ENCODE assay signal across 8 cellular contexts in the genomic region with DNA sequence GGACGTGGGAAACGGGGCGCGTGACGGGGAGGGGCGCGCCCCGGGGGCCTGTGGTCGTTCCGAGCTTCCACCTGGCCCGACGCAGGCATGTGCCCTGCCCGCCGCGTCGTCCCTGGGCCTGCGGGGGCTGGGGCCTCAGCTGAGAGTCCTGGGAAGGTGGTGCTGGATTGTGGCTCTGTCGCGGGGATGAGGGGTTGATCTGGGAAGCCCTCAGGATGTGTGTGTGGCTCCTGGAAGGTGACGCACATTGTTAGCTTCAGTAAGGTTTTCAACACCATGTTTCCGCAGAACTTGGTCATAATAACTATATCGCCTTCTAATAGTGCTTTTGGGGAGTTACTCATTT.
A peak's percentile ranks its signal among the peaks of the same experiment; 100 is the strongest.
DNase-seq lines count a peak whose midpoint lies in the region; ATAC-seq, FAIRE-seq and TF ChIP-seq lines count a peak whose summit lies in the region.

No MANE protein-coding gene starts in this region.

- H3K4me1 ChIP-seq in K562 (replicated peaks in 1 of 2; ENCODE audit: control insufficient read depth in 2 of 2, insufficient read depth in 2 of 2, low read length in 2 of 2) (peaks cover 8 to 11% of the 10 kb centered on the region in 2 experiments; a peak in 3 of 5 replicates), thyroid gland (peaks cover 11 to 26% of the 10 kb centered on the region in 2 donors)

- FAIRE-seq in K562 (lab: Jason Lieb, UNC), result no peak

- intact Hi-C loops in K562 (cut with micrococcal nuclease), result no loop called here
- intact Hi-C loops in thyroid gland (cut with DNase I), result no loop called here

- POLR2A ChIA-PET in K562 (lab: Yijun Ruan, JAX), result interaction anchor here (1.1 to 1.7 kb wide), 2 partner anchors 11 to 16 kb away, joined by 3 to 4 read pairs; no protein-coding TSS in a partner anchor

- H3K27me3 ChIP-seq in K562 (ENCODE audit: control insufficient read depth in 2 of 2, insufficient read depth in 2 of 2, low read length in 2 of 2) (no peaks in the 10 kb centered on the region), thyroid gland (no peaks in the 10 kb centered on the region)

- TF ChIP-seq RAD21 in K562 (CRISPR knock-in tag; conservative IDR thresholded peaks at IDR 0.05 in 1 of 2, IDR thresholded peaks at IDR 0.05 in 1 of 2), result no peak

- peak overlapping the region; percentile 88 for H2AFZ ChIP-seq in K562 (ENCODE audit: low read depth, low read length)

- no peaks in the 10 kb centered on the region for H3K9me1 ChIP-seq in K562 (ENCODE audit: control insufficient read depth, insufficient read depth, low read length)

- DNase-seq in AG09309 (ENCODE audit: low read depth) (no peak), HT1080 (ENCODE audit: low read depth) (peak; percentile 60), K562 (ENCODE audit: extremely low read depth in 1 of 4, low spot score in 3 of 4) (peak in 2 of 4 experiments; percentile 26 to 39), kidney glomerular epithelial cell (lab: John Stamatoyannopoulos, UW) (peak; percentile 3), thyroid gland (peak; percentile 9 to 27)

- BruUV-seq in K562 (replicated peaks; lab: Mats Ljungman, UMichigan), result no TSS peak

- H3K27ac ChIP-seq in K562 (ENCODE audit: extremely low read depth, low read depth, low read length) (peak overlapping the region; percentile 81), thyroid gland (peak overlapping the region in 2 of 3 donors; percentile 61 to 81)

- H4K20me1 ChIP-seq in K562 (replicated peaks; ENCODE audit: control insufficient read depth, insufficient read depth, low read length), result no peaks in the 10 kb centered on the region

- H3K4me3 ChIP-seq in AG09309 (ENCODE audit: control insufficient read depth, low read depth, low read length) (peak overlapping the region; percentile 58), K562 (peak overlapping the region; percentile 82), thyroid gland (replicated peaks in 1 of 3) (peak overlapping the region; percentile 31 to 56 (median 49))

- H3K9ac ChIP-seq in K562 (ENCODE audit: insufficient read depth in 1 of 2, low read depth in 2 of 2, low read length in 2 of 2), result peak overlapping the region; percentile 81 to 95

- in situ Hi-C loops in K562 (cut with MboI), result no loop called here

- H3K36me3 ChIP-seq in K562 (ENCODE audit: control insufficient read depth, insufficient read depth, low read length) (peaks cover 27% of the 10 kb centered on the region; the same call in 2 of the 3 replicates), thyroid gland (peaks cover 0 to 4% of the 10 kb centered on the region in 2 donors)

- TF ChIP-seq CTCF in AG09309 (IDR thresholded peaks at IDR 0.05; ENCODE audit: control insufficient read depth, insufficient read depth, low read depth, low read length, missing control alignments) (no peak), K562 (IDR thresholded peaks at IDR 0.05 in 2 of 3, conservative IDR thresholded peaks at IDR 0.05 in 1 of 3; ENCODE audit: insufficient read depth in 2 of 3, low read depth in 1 of 3, low read length in 3 of 3) (no peak), thyroid gland (IDR thresholded peaks at IDR 0.05) (no peak)

- H3K79me2 ChIP-seq in K562 (ENCODE audit: control insufficient read depth, insufficient read depth, low read length), result peaks cover 22% of the 10 kb centered on the region

- TF ChIP-seq POLR2A in K562 (conservative IDR thresholded peaks at IDR 0.05) (no peak), thyroid gland (IDR thresholded peaks at IDR 0.05) (no peak)

- under 1% methylated on average over 12 of the region's 22 CpGs for WGBS in K562 (ENCODE audit: insufficient coverage, low coverage, missing lambda C conversion rate)
- 53 to 67% methylated on average over 10 to 22 of the region's 22 CpGs for WGBS in thyroid gland, 2 donors

- CTCF ChIA-PET in K562 (lab: Yijun Ruan, JAX; ENCODE audit: low intra/inter-chr PET ratio), result no interaction called here

- H3K9me3 ChIP-seq in K562 (replicated peaks; ENCODE audit: control insufficient read depth, insufficient read depth, low read depth, low read length), result no peaks in the 10 kb centered on the region; the same call in 1 of the 2 replicates
- no peaks in the 10 kb centered on the region for H3K9me3 ChIP-seq in thyroid gland

- TF ChIP-seq EP300 in K562 (IDR thresholded peaks at IDR 0.05; ENCODE audit: low read length), result no peak

- ATAC-seq in GM19023 (IDR thresholded peaks at IDR 0.05; ENCODE audit: unreplicated experiment), result peak; percentile 12
- ATAC-seq in K562, result peak; percentile 50
- ATAC-seq in HG03135 (IDR thresholded peaks at IDR 0.05; ENCODE audit: unreplicated experiment), result no peak
- no peak for ATAC-seq in GM19463 (IDR thresholded peaks at IDR 0.05; ENCODE audit: unreplicated experiment)

- H3K4me2 ChIP-seq in K562 (ENCODE audit: insufficient read depth, low read length), result peak overlapping the region; percentile 84

TF ChIP-seq in K562, 482 proteins besides CTCF, POLR2A, EP300 and RAD21:
- no peak for TF ChIP-seq ZNF263 (CRISPR knock-in tag; IDR thresholded peaks at IDR 0.05; ENCODE audit: borderline replicate concordance)
- 0 out of 2 replicates have a peak, but pooled peaks have one; percentile 51 for TF ChIP-seq TGIF2 (CRISPR knock-in tag; IDR thresholded peaks at IDR 0.05)
- TF ChIP-seq, protein P1, sequence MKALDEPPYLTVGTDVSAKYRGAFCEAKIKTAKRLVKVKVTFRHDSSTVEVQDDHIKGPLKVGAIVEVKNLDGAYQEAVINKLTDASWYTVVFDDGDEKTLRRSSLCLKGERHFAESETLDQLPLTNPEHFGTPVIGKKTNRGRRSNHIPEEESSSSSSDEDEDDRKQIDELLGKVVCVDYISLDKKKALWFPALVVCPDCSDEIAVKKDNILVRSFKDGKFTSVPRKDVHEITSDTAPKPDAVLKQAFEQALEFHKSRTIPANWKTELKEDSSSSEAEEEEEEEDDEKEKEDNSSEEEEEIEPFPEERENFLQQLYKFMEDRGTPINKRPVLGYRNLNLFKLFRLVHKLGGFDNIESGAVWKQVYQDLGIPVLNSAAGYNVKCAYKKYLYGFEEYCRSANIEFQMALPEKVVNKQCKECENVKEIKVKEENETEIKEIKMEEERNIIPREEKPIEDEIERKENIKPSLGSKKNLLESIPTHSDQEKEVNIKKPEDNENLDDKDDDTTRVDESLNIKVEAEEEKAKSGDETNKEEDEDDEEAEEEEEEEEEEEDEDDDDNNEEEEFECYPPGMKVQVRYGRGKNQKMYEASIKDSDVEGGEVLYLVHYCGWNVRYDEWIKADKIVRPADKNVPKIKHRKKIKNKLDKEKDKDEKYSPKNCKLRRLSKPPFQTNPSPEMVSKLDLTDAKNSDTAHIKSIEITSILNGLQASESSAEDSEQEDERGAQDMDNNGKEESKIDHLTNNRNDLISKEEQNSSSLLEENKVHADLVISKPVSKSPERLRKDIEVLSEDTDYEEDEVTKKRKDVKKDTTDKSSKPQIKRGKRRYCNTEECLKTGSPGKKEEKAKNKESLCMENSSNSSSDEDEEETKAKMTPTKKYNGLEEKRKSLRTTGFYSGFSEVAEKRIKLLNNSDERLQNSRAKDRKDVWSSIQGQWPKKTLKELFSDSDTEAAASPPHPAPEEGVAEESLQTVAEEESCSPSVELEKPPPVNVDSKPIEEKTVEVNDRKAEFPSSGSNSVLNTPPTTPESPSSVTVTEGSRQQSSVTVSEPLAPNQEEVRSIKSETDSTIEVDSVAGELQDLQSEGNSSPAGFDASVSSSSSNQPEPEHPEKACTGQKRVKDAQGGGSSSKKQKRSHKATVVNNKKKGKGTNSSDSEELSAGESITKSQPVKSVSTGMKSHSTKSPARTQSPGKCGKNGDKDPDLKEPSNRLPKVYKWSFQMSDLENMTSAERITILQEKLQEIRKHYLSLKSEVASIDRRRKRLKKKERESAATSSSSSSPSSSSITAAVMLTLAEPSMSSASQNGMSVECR (CRISPR knock-in tag; IDR thresholded peaks at IDR 0.05), result 0 out of 2 replicates have a peak, but pooled peaks have one; percentile 1
- 0 out of 2 replicates have a peak, but pooled peaks have one; percentile 8 for TF ChIP-seq MTA3 (IDR thresholded peaks at IDR 0.05; ENCODE audit: borderline replicate concordance)
- no peak for TF ChIP-seq POLR2B (IDR thresholded peaks at IDR 0.05; ENCODE audit: low read depth, partially characterized antibody)
- 0 out of 2 replicates have a peak, but pooled peaks have one; percentile 6 for TF ChIP-seq EGR1 (conservative IDR thresholded peaks at IDR 0.05)
- no peak for TF ChIP-seq FOXA3 (CRISPR knock-in tag; conservative IDR thresholded peaks at IDR 0.05 in 1 of 2, IDR thresholded peaks at IDR 0.05 in 1 of 2)
- TF ChIP-seq, protein P2, sequence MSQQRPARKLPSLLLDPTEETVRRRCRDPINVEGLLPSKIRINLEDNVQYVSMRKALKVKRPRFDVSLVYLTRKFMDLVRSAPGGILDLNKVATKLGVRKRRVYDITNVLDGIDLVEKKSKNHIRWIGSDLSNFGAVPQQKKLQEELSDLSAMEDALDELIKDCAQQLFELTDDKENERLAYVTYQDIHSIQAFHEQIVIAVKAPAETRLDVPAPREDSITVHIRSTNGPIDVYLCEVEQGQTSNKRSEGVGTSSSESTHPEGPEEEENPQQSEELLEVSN (IDR thresholded peaks at IDR 0.05; ENCODE audit: borderline replicate concordance in 1 of 2, extremely low read depth in 1 of 2, insufficient read depth in 1 of 2, insufficient read length in 1 of 2, low read depth in 1 of 2, low read length in 1 of 2, poor library complexity in 1 of 2, severe bottlenecking in 1 of 2), result peak in 1 of 2 experiments; percentile 82
- no peak for TF ChIP-seq NFRKB (IDR thresholded peaks at IDR 0.05; ENCODE audit: low read depth)
- TF ChIP-seq, protein P3, sequence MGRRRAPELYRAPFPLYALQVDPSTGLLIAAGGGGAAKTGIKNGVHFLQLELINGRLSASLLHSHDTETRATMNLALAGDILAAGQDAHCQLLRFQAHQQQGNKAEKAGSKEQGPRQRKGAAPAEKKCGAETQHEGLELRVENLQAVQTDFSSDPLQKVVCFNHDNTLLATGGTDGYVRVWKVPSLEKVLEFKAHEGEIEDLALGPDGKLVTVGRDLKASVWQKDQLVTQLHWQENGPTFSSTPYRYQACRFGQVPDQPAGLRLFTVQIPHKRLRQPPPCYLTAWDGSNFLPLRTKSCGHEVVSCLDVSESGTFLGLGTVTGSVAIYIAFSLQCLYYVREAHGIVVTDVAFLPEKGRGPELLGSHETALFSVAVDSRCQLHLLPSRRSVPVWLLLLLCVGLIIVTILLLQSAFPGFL (CRISPR knock-in tag; IDR thresholded peaks at IDR 0.05), result peak; percentile 75; the same call in 1 of the 2 replicates

Comparison
In these comparisons a context has a peak if more than half of its experiments do, and no peak if none do; other contexts are left out.
1. ATAC-seq: peak in GM19023 (single experiment) and K562 (single experiment); none in HG03135 (single experiment) and GM19463 (single experiment).
2. Peak in every context shown above with its lines, with median percentiles within 50 percentile points of each other: H3K4me3 ChIP-seq.